ENCODE assay signal across 20 cellular contexts in the genomic region with DNA sequence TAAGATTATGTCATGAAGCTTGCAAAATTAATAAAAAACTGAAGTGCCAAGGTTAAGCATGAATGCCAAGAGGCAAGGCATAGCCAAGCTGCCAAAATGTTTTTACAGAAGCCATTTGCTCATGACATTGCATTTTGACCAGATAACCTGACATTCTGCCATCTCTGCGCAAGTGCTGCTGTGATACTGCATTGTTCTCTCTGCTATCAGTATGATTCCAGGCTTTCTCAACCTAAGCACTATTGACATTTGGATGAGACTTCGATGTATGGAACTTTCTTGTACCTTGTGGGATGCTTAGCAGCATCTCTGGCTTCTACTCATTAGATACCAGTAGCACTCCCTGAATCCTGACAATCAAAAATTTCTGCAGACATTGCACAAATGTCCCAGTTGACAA.
"Had no signal": no experiment of that assay in that cellular context is flagged by ENCODE, and none has a peak within 500 bp of the region (broad histone marks: within the 10 kb centered on the region; RNA-seq: fewer than 3 reads in every experiment).

No MANE protein-coding gene starts in this region.

- H3K9me3 ChIP-seq: left ventricle myocardium inferior, mucosa of descending colon, ovary, right atrium auricular region, right lobe of liver, testis, thyroid gland, transverse colon, upper lobe of left lung had no signal

- H3K36me3 ChIP-seq: left ventricle myocardium inferior, ovary, right atrium auricular region, right lobe of liver, thyroid gland, transverse colon, upper lobe of left lung had no signal

- H3K27ac ChIP-seq: hepatocyte, left ventricle myocardium inferior, ovary, right atrium auricular region, right lobe of liver, testis, thyroid gland, transverse colon, upper lobe of left lung had no signal

- H3K27me3 ChIP-seq: hepatocyte, ovary, right atrium auricular region, right lobe of liver, testis, thyroid gland, transverse colon, upper lobe of left lung had no signal

- H3K4me1 ChIP-seq: left ventricle myocardium inferior, right atrium auricular region, right lobe of liver, testis, thyroid gland, transverse colon, upper lobe of left lung had no signal

- H3K4me3 ChIP-seq: hepatocyte, left ventricle myocardium inferior, mucosa of descending colon, ovary, right atrium auricular region, right lobe of liver, smooth muscle cell, testis, thyroid gland, transverse colon, upper lobe of left lung had no signal

- DNase-seq: islet precursor cell; left ventricle myocardium inferior; midbrain; mucosa of descending colon; naive thymus-derived CD4-positive, alpha-beta T cell; ovary; right lobe of liver; stimulated activated CD4-positive, alpha-beta T cell treated with anti-CD3 and anti-CD28 coated beads, Interleukin-1b, Interleukin-23, amount 100 ng/mL, for 48 hours; stimulated activated CD4-positive, alpha-beta T cell treated with anti-CD3 and anti-CD28 coated beads, Interleukin-2, amount 100 ng/mL, for 48 hours; stimulated activated CD4-positive, alpha-beta T cell treated with anti-CD3 and anti-CD28 coated beads, Interleukin-4, amount 100 ng/mL, for 4 hours; stimulated activated CD8-positive, alpha-beta memory T cell treated with anti-CD3 and anti-CD28 coated beads, Interleukin-4, amount 100 ng/mL, for 48 hours; stimulated activated naive CD4-positive, alpha-beta T cell treated with Interleukin-2 at 50 U/mL for 16 hours; stimulated activated naive CD8-positive, alpha-beta T cell treated with anti-CD3 and anti-CD28 coated beads, Interleukin-15, amount 100 ng/mL, for 72 hours; testis; thyroid gland; transverse colon; upper lobe of left lung had no signal
